Comparison of ENCODE assay signal across 17 cellular contexts in the genomic region with DNA sequence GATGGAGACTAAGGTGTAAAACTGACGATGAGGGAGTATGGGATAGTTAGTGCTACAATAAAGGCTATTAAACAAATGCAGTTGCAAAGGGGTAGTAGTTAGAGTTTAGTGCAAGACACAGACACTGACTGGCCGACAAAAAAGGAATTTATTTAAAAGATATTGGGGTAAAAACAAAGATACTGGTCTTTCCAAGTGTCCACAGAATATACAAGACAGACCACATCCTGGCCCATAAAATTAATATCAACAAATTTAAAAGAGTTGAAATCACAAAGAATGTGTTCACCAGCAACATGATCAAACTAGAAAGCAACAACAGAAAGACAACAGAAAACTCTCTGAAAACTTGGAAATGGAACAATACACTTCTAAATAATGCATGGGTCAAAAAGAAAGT. TPM values are rescaled to one million over a fixed set of nuclear protein-coding genes. Genes with fewer than 3 reads are reported as not detected.
DNase-seq lines count a peak whose midpoint lies in the region; ATAC-seq, FAIRE-seq and TF ChIP-seq lines count a peak whose summit lies in the region.
"Had no signal": no experiment of that assay in that cellular context is flagged by ENCODE, and none has a peak within 500 bp of the region (broad histone marks: within the 10 kb centered on the region; RNA-seq: fewer than 3 reads in every experiment).

No MANE protein-coding gene starts in this region.

- H3K27ac Mint-ChIP-seq in nephron progenitor cell: peak overlapping the region; percentile 1
- H3K27ac Mint-ChIP-seq: activated CD8-positive, alpha-beta T cell treated with anti-CD3 and anti-CD28 coated beads, Interleukin-2, amount 10 ng/mL, durations not matched to agents 7 days and 5 days had no signal

- intact Hi-C loops in head of caudate nucleus (cut with DNase I): no loop called here

- peaks cover 6% of the 10 kb centered on the region for H3K36me3 Mint-ChIP-seq in nephron progenitor cell (ENCODE audit: low read depth)

- no peak overlapping the region for H3K4me3 ChIP-seq in AG10803 (ENCODE audit: low read length)
- H3K4me3 ChIP-seq: HAP-1, right atrium auricular region, stomach had no signal

- ATAC-seq in HG03045 (IDR thresholded peaks at IDR 0.05; ENCODE audit: unreplicated experiment): no peak
- ATAC-seq: activated CD8-positive, alpha-beta T cell treated with anti-CD3 and anti-CD28 coated beads, Interleukin-2, amount 10 ng/mL, durations not matched to agents 7 days and 5 days had no signal

- H3K4me1 Mint-ChIP-seq in nephron progenitor cell: peaks cover 34% of the 10 kb centered on the region

- no peak for TF ChIP-seq CTCF in AG10803 (conservative IDR thresholded peaks at IDR 0.05; ENCODE audit: low read length)
- TF ChIP-seq CTCF in nephron progenitor cell (IDR thresholded peaks at IDR 0.05): no peak

- peak; percentile 19 for DNase-seq in AG10803 (ENCODE audit: low read depth)
- peak; percentile 63 for DNase-seq in M059J (ENCODE audit: low read depth)
- no peak for DNase-seq in nephron progenitor cell
- DNase-seq in head of caudate nucleus: no peak
- DNase-seq in HUDEP-2 (lab: John Stamatoyannopoulos, UW; ENCODE audit: unreplicated experiment in 76 of 76): no peak
- DNase-seq in SHP77 (lab: John Stamatoyannopoulos, UW): no peak
- DNase-seq: activated CD8-positive, alpha-beta T cell treated with anti-CD3 and anti-CD28 coated beads, Interleukin-2, amount 10 ng/mL, durations not matched to agents 7 days and 5 days; activated T-cell treated with anti-CD3 and anti-CD28 coated beads, Interleukin-2, amount 50 U/mL, for 48 hours; kidney; NCI-H1930; stomach had no signal

- no peaks in the 10 kb centered on the region for H3K9me3 Mint-ChIP-seq in nephron progenitor cell
- H3K9me3 Mint-ChIP-seq: WTC11 had no signal

- FAIRE-seq in endometrium (lab: Jason Lieb, UNC): peak; percentile 83
- FAIRE-seq: kidney, urothelium cell line had no signal

- H3K27me3 Mint-ChIP-seq in nephron progenitor cell (ENCODE audit: low read depth, poor library complexity): no peaks in the 10 kb centered on the region

- no peak overlapping the region for H3K4me3 Mint-ChIP-seq in nephron progenitor cell
- H3K4me3 Mint-ChIP-seq: activated CD8-positive, alpha-beta T cell treated with anti-CD3 and anti-CD28 coated beads, Interleukin-2, amount 10 ng/mL, durations not matched to agents 7 days and 5 days; WTC11 had no signal

RNA-seq across cellular contexts. Expression of a gene that starts 54.7 kb away (rescaled TPM):
- 91.3 and 111 TPM in 2 replicates for total RNA-seq in M059J (2014; rRNA removed; shearing (Covaris generic))

Comparison
In these comparisons a context has a peak if more than half of its experiments do, and no peak if none do; other contexts are left out.
1. DNase-seq: peak in AG10803 (single experiment) and M059J (single experiment); none in nephron progenitor cell (single experiment), head of caudate nucleus (0 of 42), HUDEP-2 (0 of 76) and SHP77 (0 of 2).